In genomic region chr14:103427485-103428443, GRCh38 we compare ENCODE assay signal across 7 cellular contexts. TPM values are rescaled to one million over a fixed set of nuclear protein-coding genes. Genes with fewer than 3 reads are reported as not detected.
DNase-seq lines count a peak whose midpoint lies in the region; ATAC-seq and TF ChIP-seq lines count a peak whose summit lies in the region.

No MANE protein-coding gene starts in this region.

- H2BK20ac ChIP-seq in IMR-90 (ENCODE audit: low read depth, low read length) = no peak overlapping the region

- peaks cover 9% of the 10 kb centered on the region for H3K9me1 ChIP-seq in IMR-90 (ENCODE audit: insufficient read depth, low read length)

- H3K27ac ChIP-seq in IMR-90 (ENCODE audit: insufficient read depth, low read length) = peak overlapping the region; percentile 29; the same call in 1 of the 2 replicates

- H3K4me1 ChIP-seq in IMR-90 (ENCODE audit: control insufficient read depth, insufficient read depth, low read length) = peaks cover 17% of the 10 kb centered on the region

- peaks cover 27% of the 10 kb centered on the region for H3K36me3 Mint-ChIP-seq in activated B cell treated with CpG ODN at 0.5 μM for 24 hours (ENCODE audit: low read depth)

- in situ Hi-C loops in IMR-90 (cut with MboI; ENCODE audit: low sequenced_read_pairs) = no loop called here

- peaks cover 38 to 76% of the 10 kb centered on the region in 2 experiments for H3K79me1 ChIP-seq in IMR-90 (ENCODE audit: low read depth in 1 of 2, low read length in 2 of 2)

- no peak overlapping the region for H2AK5ac ChIP-seq in IMR-90 (ENCODE audit: low read depth, low read length)

- CTCF ChIA-PET in IMR-90 (lab: Yijun Ruan, JAX) = no interaction called here
- CTCF ChIA-PET in activated B cell treated with CpG ODN at 0.5 μM for 24 hours (lab: Charles Lee) = no interaction called here

- no peak overlapping the region for H3K23ac ChIP-seq in IMR-90 (ENCODE audit: low read depth, low read length)

- H3K9me3 ChIP-seq in IMR-90 (ENCODE audit: control insufficient read depth, insufficient read depth, low read length) = no peaks in the 10 kb centered on the region

- peak overlapping the region; percentile 75 for H2BK5ac ChIP-seq in IMR-90 (ENCODE audit: low read depth, low read length, poor library complexity, severe bottlenecking)

- H3K27me3 ChIP-seq in IMR-90 (ENCODE audit: control insufficient read depth, insufficient read depth, low read length) = no peaks in the 10 kb centered on the region

- H3K36me3 ChIP-seq in IMR-90 (ENCODE audit: control insufficient read depth, insufficient read depth, low read length) = peaks cover 3% of the 10 kb centered on the region

- H2BK120ac ChIP-seq in IMR-90 (ENCODE audit: low read depth, low read length) = no peak overlapping the region

- POLR2A ChIA-PET in IMR-90 (lab: Charles Lee; ENCODE audit: unreplicated experiment) = no interaction called here
- POLR2A ChIA-PET in activated B cell treated with CpG ODN at 0.5 μM for 24 hours (lab: Charles Lee) = interaction anchor here (0.5 to 0.6 kb wide), 2 partner anchors 32 to 102 kb away, joined by 3 to 9 read pairs; no protein-coding TSS in a partner anchor

- H3K4me2 ChIP-seq in IMR-90 (ENCODE audit: low read depth, low read length) = no peak overlapping the region

- H4K5ac ChIP-seq in IMR-90 (ENCODE audit: low read depth, low read length) = no peak overlapping the region

- H3K4me3 ChIP-seq in IMR-90 (ENCODE audit: insufficient read depth, low read depth, low read length) = no peak overlapping the region
- H3K4me3 ChIP-seq in fibroblast of pulmonary artery (replicated peaks; ENCODE audit: low read depth, low read length) = no peak overlapping the region

- no peak overlapping the region for H2AK9ac ChIP-seq in IMR-90 (replicated peaks; ENCODE audit: low read depth, low read length, poor library complexity)

- peaks cover 41% of the 10 kb centered on the region for H4K20me1 ChIP-seq in IMR-90 (ENCODE audit: insufficient read depth, low read length)

- no peak overlapping the region for H2BK15ac ChIP-seq in IMR-90 (ENCODE audit: low read depth, low read length)

- peak overlapping the region; percentile 82 for H3K14ac ChIP-seq in IMR-90 (replicated peaks; ENCODE audit: low read depth, low read length)

- no peak overlapping the region for H3K9ac ChIP-seq in IMR-90 (ENCODE audit: low read depth, low read length)

- intact Hi-C loops in IMR-90 (cut with micrococcal nuclease) = no loop called here
- intact Hi-C loops in activated B cell treated with CpG ODN at 0.5 μM for 24 hours (cut with micrococcal nuclease) = no loop called here

- TF ChIP-seq CTCF in IMR-90 (conservative IDR thresholded peaks at IDR 0.05; ENCODE audit: low read depth, low read length) (no peak), activated B cell treated with CpG ODN at 0.5 μM for 24 hours (IDR thresholded peaks at IDR 0.05) (no peak), fibroblast of pulmonary artery (IDR thresholded peaks at IDR 0.05; ENCODE audit: low read length, missing control alignments) (no peak)

- H3K4ac ChIP-seq in IMR-90 (ENCODE audit: low read depth, low read length) = peak overlapping the region; percentile 56

- DNase-seq in IMR-90 = peak; percentile 85
- no peak for DNase-seq in activated B cell treated with CpG ODN at 0.5 μM for 24 hours
- peak; percentile 82 for DNase-seq in fibroblast of pulmonary artery (ENCODE audit: low read depth)
- DNase-seq in stimulated activated CD4-positive, alpha-beta T cell treated with anti-CD3 and anti-CD28 coated beads, TNF-alpha, amount 100 ng/mL, for 24 hours (ENCODE audit: low read depth in 3 of 3) = peak in 2 of 3 experiments; percentile 9 to 10
- no peak for DNase-seq in NCI-H1694 treated with DMSO at 0.1 percent for 48 hours (lab: John Stamatoyannopoulos, UW)
- DNase-seq in iPS-NIHi11 (ENCODE audit: low spot score) = no peak

- dilution Hi-C loops in IMR-90 (cut with HindIII; ENCODE audit: low sequenced_read_pairs, unreplicated experiment) = no loop called here

- no peak overlapping the region for H3K56ac ChIP-seq in IMR-90 (ENCODE audit: extremely low read depth, insufficient read depth, low read length)

- TF ChIP-seq RAD21 in IMR-90 (IDR thresholded peaks at IDR 0.05; ENCODE audit: low read length) = no peak

- no peak overlapping the region for H3K18ac ChIP-seq in IMR-90 (ENCODE audit: low read depth, low read length)

- no TSS peak for BruUV-seq in IMR-90 (replicated peaks; lab: Mats Ljungman, UMichigan)

- no CpG with 5 or more reads among the region's 3 CpGs for WGBS in IMR-90 (ENCODE audit: extremely low coverage in 2 of 2, insufficient read length in 1 of 2), 2 experiments

- peaks cover 34% of the 10 kb centered on the region for H3K4me1 Mint-ChIP-seq in activated B cell treated with CpG ODN at 0.5 μM for 24 hours

- H3K27me3 Mint-ChIP-seq in activated B cell treated with CpG ODN at 0.5 μM for 24 hours = no peaks in the 10 kb centered on the region

- peak overlapping the region; percentile 46 for H3K27ac Mint-ChIP-seq in activated B cell treated with CpG ODN at 0.5 μM for 24 hours

- no peak overlapping the region for H4K91ac ChIP-seq in IMR-90 (ENCODE audit: insufficient read depth, low read depth, low read length)

- no peak for TF ChIP-seq POLR2A in IMR-90 (IDR thresholded peaks at IDR 0.05; ENCODE audit: low read depth, low read length)

- no peak overlapping the region for H3K4me3 Mint-ChIP-seq in activated B cell treated with CpG ODN at 0.5 μM for 24 hours

- no peak overlapping the region for H2AFZ ChIP-seq in IMR-90 (replicated peaks; ENCODE audit: low read length, poor library complexity)

- peak overlapping the region in 1 of 2 experiments; percentile 67; a peak in 2 of 4 replicates for H4K8ac ChIP-seq in IMR-90 (ENCODE audit: low read depth in 2 of 2, low read length in 2 of 2)

- H3K9me3 Mint-ChIP-seq in activated B cell treated with CpG ODN at 0.5 μM for 24 hours = no peaks in the 10 kb centered on the region

- ATAC-seq in IMR-90 (ENCODE audit: low read depth) = peak; percentile 52; the same call in 1 of the 2 replicates
- peak; percentile 7 for ATAC-seq in activated B cell treated with CpG ODN at 0.5 μM for 24 hours (ENCODE audit: low read depth)
- no peak for ATAC-seq in GM21367 (IDR thresholded peaks at IDR 0.05; ENCODE audit: unreplicated experiment)

TF ChIP-seq in IMR-90, 13 proteins besides CTCF, POLR2A, EP300 and RAD21:
- TF ChIP-seq MAFK (IDR thresholded peaks at IDR 0.05; ENCODE audit: low read depth, low read length) = no peak
- TF ChIP-seq RFX5 (IDR thresholded peaks at IDR 0.05; ENCODE audit: low read depth, low read length) = no peak
- no peak for TF ChIP-seq CHD1 (IDR thresholded peaks at IDR 0.05; ENCODE audit: low read depth, low read length)
- no peak for TF ChIP-seq MAZ (IDR thresholded peaks at IDR 0.05; ENCODE audit: borderline replicate concordance, low read depth, low read length)
- no peak for TF ChIP-seq RCOR1 (IDR thresholded peaks at IDR 0.05; ENCODE audit: insufficient replicate concordance, low read length)
- TF ChIP-seq USF2 (IDR thresholded peaks at IDR 0.05; ENCODE audit: low read depth, low read length) = no peak
- no peak for TF ChIP-seq FOS (IDR thresholded peaks at IDR 0.05; ENCODE audit: low read depth, low read length)
- TF ChIP-seq CEBPB (IDR thresholded peaks at IDR 0.05; ENCODE audit: low read depth, low read length) = no peak
- TF ChIP-seq SMC3 (IDR thresholded peaks at IDR 0.05; ENCODE audit: low read depth, low read length) = no peak
- TF ChIP-seq ELK1 (IDR thresholded peaks at IDR 0.05; ENCODE audit: borderline replicate concordance, low read depth, low read length) = no peak
- no peak for TF ChIP-seq MXI1 (IDR thresholded peaks at IDR 0.05; ENCODE audit: borderline replicate concordance, low read depth, low read length)
- no peak for TF ChIP-seq BHLHE40 (IDR thresholded peaks at IDR 0.05; ENCODE audit: low read depth, low read length)
- no peak for TF ChIP-seq NFE2L2 (IDR thresholded peaks at IDR 0.05; ENCODE audit: low read depth, low read length)

RNA-seq across cellular contexts. Expression of gene MARK3, which starts 42.5 kb away (rescaled TPM):
- total RNA-seq in IMR-90 (2012; rRNA removed) (80.5 and 88.0 TPM in 2 replicates), activated B cell treated with CpG ODN at 0.5 μM for 24 hours (97.1 and 110 TPM in 2 replicates)
- 72.8 and 78.5 TPM in 2 replicates for polyA plus RNA-seq in IMR-90 (2012; rRNA removed)
- polyA plus RNA-seq in IMR-90 (2012; cell fraction: cytosol; rRNA removed) = 34.2 and 35.5 TPM in 2 replicates
- 156 and 427 TPM in 2 replicates for polyA plus RNA-seq in IMR-90 (2012; cell fraction: nucleus; rRNA removed; ENCODE audit: low replicate concordance)

Comparison
In these comparisons a context has a peak if more than half of its experiments do, and no peak if none do; other contexts are left out.
1. DNase-seq: peak in IMR-90 (single experiment), fibroblast of pulmonary artery (single experiment) and stimulated activated CD4-positive, alpha-beta T cell treated with anti-CD3 and anti-CD28 coated beads, TNF-alpha, amount 100 ng/mL, for 24 hours (2 of 3); none in activated B cell treated with CpG ODN at 0.5 μM for 24 hours (single experiment), NCI-H1694 treated with DMSO at 0.1 percent for 48 hours (single experiment) and iPS-NIHi11 (single experiment).